Comparison of ENCODE assay signal across 8 cellular contexts in genomic region chr1:223133824-223134435, GRCh38. TPM values are rescaled to one million over a fixed set of nuclear protein-coding genes. Genes with fewer than 3 reads are reported as not detected.
DNase-seq lines count a peak whose midpoint lies in the region; ATAC-seq and TF ChIP-seq lines count a peak whose summit lies in the region.

No MANE protein-coding gene starts in this region.

- 10 to 13% methylated on average over 6 to 7 of the region's 23 CpGs for WGBS in gastroesophageal sphincter (ENCODE audit: low coverage in 1 of 2), 2 donors

- H3K9me2 ChIP-seq in MM.1S (replicated peaks; ENCODE audit: insufficient read depth, low read length), result no peaks in the 10 kb centered on the region

- TF ChIP-seq POLR2A in gastroesophageal sphincter (IDR thresholded peaks at IDR 0.05), result no peak

- peak; percentile 97 for ATAC-seq in DND-41 (ENCODE audit: insufficient read depth, low read depth)
- peak; percentile 87 for ATAC-seq in gastroesophageal sphincter

- H3K27me3 ChIP-seq in DND-41 (ENCODE audit: insufficient read depth, low read length, poor library complexity) (peaks cover 19% of the 10 kb centered on the region), HAP-1 (ENCODE audit: low read depth) (no peaks in the 10 kb centered on the region; the same call in 1 of the 2 replicates), MM.1S (replicated peaks; ENCODE audit: insufficient read depth, low read length) (peaks cover 32% of the 10 kb centered on the region), gastroesophageal sphincter (no peaks in the 10 kb centered on the region), subcutaneous abdominal adipose tissue (ENCODE audit: control insufficient read depth in 5 of 5, insufficient read depth in 4 of 5, low read length in 5 of 5) (no peaks in the 10 kb centered on the region)

- H3K4me3 ChIP-seq in DND-41 (ENCODE audit: low read depth in 1 of 2, low read length in 2 of 2), result peak overlapping the region in 1 of 2 experiments; percentile 51; a peak in 2 of 4 replicates
- peak overlapping the region; percentile 21 for H3K4me3 ChIP-seq in HAP-1
- H3K4me3 ChIP-seq in MM.1S (ENCODE audit: low read length), result peak overlapping the region; percentile 23; the same call in 1 of the 2 replicates
- peak overlapping the region; percentile 20 to 42 for H3K4me3 ChIP-seq in gastroesophageal sphincter
- H3K4me3 ChIP-seq in subcutaneous abdominal adipose tissue (ENCODE audit: low read depth in 1 of 5, low read length in 5 of 5), result peak overlapping the region; percentile 42 to 63 (median 48)

- H3F3A ChIP-seq in MM.1S (ENCODE audit: insufficient read depth, low read length), result no peaks in the 10 kb centered on the region

- H3K9ac ChIP-seq in DND-41 (ENCODE audit: low read depth, low read length) (no peak overlapping the region), MM.1S (ENCODE audit: low read length) (no peak overlapping the region), subcutaneous abdominal adipose tissue (ENCODE audit: low read length in 5 of 5) (peak overlapping the region in 1 of 5 donors; percentile 13)

- peak; percentile 79 for DNase-seq in DND-41
- DNase-seq in HAP-1 (ENCODE audit: low spot score in 2 of 2), result peak; percentile 76 to 88
- DNase-seq in MM.1S, result peak; percentile 81
- DNase-seq in SK-MEL-5 (ENCODE audit: low read depth, low spot score), result peak; percentile 78
- peak; percentile 52 to 67 (median 53) for DNase-seq in activated naive CD4-positive, alpha-beta T cell (lab: John Stamatoyannopoulos, UW)
- DNase-seq in non-pigmented ciliary epithelial cell (ENCODE audit: low read depth), result peak; percentile 24

- H3K9me3 ChIP-seq in DND-41 (ENCODE audit: insufficient read depth, low read length, severe bottlenecking) (no peaks in the 10 kb centered on the region), HAP-1 (no peaks in the 10 kb centered on the region), MM.1S (replicated peaks; ENCODE audit: insufficient read depth, low read length) (no peaks in the 10 kb centered on the region), gastroesophageal sphincter (no peaks in the 10 kb centered on the region), subcutaneous abdominal adipose tissue (ENCODE audit: control insufficient read depth in 5 of 5, low read length in 5 of 5) (no peaks in the 10 kb centered on the region)

- TF ChIP-seq EP300 in gastroesophageal sphincter (IDR thresholded peaks at IDR 0.05), result no peak

- H4K20me1 ChIP-seq in DND-41 (ENCODE audit: insufficient read depth, low read length) (0 out of 2 replicates have a peak, but pooled peaks cover 4% of the 10 kb centered on the region), MM.1S (ENCODE audit: insufficient read depth, low read length) (no peaks in the 10 kb centered on the region)

- peak overlapping the region; percentile 70 for H3K4me2 ChIP-seq in DND-41 (ENCODE audit: insufficient read depth, low read length)
- H3K4me2 ChIP-seq in MM.1S (ENCODE audit: low read depth, low read length), result peak overlapping the region; percentile 54

- H2AFZ ChIP-seq in DND-41 (ENCODE audit: low read depth, low read length), result peak overlapping the region; percentile 61
- H2AFZ ChIP-seq in MM.1S (ENCODE audit: low read length), result 0 out of 2 replicates have a peak overlapping the region, but pooled peaks have one; percentile 4

- in situ Hi-C loops in HAP-1 (cut with MboI; ENCODE audit: low sequenced_read_pairs), result loop anchor here (10.0 kb wide), 1 partner anchor 551 kb away; no protein-coding TSS in a partner anchor
- in situ Hi-C loops in SK-MEL-5 (cut with HindIII; ENCODE audit: low pct_unique_long_range_greater_than_20kb, low sequenced_read_pairs), result no loop called here

- TF ChIP-seq CTCF in DND-41 (IDR thresholded peaks at IDR 0.05; ENCODE audit: borderline replicate concordance, extremely low read depth, low read length, poor library complexity, severe bottlenecking) (no peak), MM.1S (IDR thresholded peaks at IDR 0.05; ENCODE audit: low read length) (peak; percentile 98), gastroesophageal sphincter (IDR thresholded peaks at IDR 0.05) (peak; percentile 91 to 98 (median 93))

- H3K27ac ChIP-seq in DND-41 (ENCODE audit: low read length) (no peak overlapping the region), MM.1S (ENCODE audit: low read length) (no peak overlapping the region), gastroesophageal sphincter (peak overlapping the region; percentile 44 to 81 (median 76)), subcutaneous abdominal adipose tissue (ENCODE audit: low read depth, low read length) (no peak overlapping the region)

- H3K4me1 ChIP-seq in DND-41 (ENCODE audit: insufficient read depth, low read length) (peaks cover 10% of the 10 kb centered on the region), HAP-1 (no peaks in the 10 kb centered on the region; the same call in 1 of the 2 replicates), MM.1S (ENCODE audit: low read length) (peaks cover 3% of the 10 kb centered on the region; the same call in 1 of the 2 replicates), gastroesophageal sphincter (peaks cover 2 to 62% (median 24%) of the 10 kb centered on the region in 3 donors), subcutaneous abdominal adipose tissue (ENCODE audit: control insufficient read depth in 5 of 5, insufficient read depth in 5 of 5, low read length in 5 of 5) (peaks cover 3 to 56% (median 48%) of the 10 kb centered on the region in 5 donors)

- no peaks in the 10 kb centered on the region for H3K79me2 ChIP-seq in DND-41 (ENCODE audit: insufficient read depth, low read length)
- H3K79me2 ChIP-seq in MM.1S (ENCODE audit: low read length), result no peaks in the 10 kb centered on the region

- H3K36me3 ChIP-seq in DND-41 (ENCODE audit: insufficient read depth, low read length), result no peaks in the 10 kb centered on the region
- no peaks in the 10 kb centered on the region for H3K36me3 ChIP-seq in HAP-1 (replicated peaks)
- no peaks in the 10 kb centered on the region for H3K36me3 ChIP-seq in MM.1S (replicated peaks; ENCODE audit: insufficient read depth, low read length)
- H3K36me3 ChIP-seq in gastroesophageal sphincter, result no peaks in the 10 kb centered on the region
- peaks cover 0 to 14% (median 0%) of the 10 kb centered on the region in 5 donors for H3K36me3 ChIP-seq in subcutaneous abdominal adipose tissue (ENCODE audit: control insufficient read depth in 5 of 5, insufficient read depth in 5 of 5, low read length in 5 of 5)

RNA-seq across cellular contexts. Expression of gene TLR5, which starts 9.1 kb away (rescaled TPM):
- 0.05 and 0.48 TPM in 2 replicates for total RNA-seq in SK-MEL-5 (2014; rRNA removed; shearing (Covaris generic))
- polyA plus RNA-seq in SK-MEL-5 (2015; cell fraction: cytosol; rRNA removed), result 2.0 and 4.9 TPM in 2 replicates
- 0.56 and 1.0 TPM in 2 replicates for polyA plus RNA-seq in SK-MEL-5 (2015; cell fraction: nucleus; rRNA removed)
- 10 to 100 TPM in 1 of 4 donors, 1 to 10 TPM in 3; 3.5 to 15.1 (median 6.0) TPM for total RNA-seq in gastroesophageal sphincter

Comparison
In these comparisons a context has a peak if more than half of its experiments do, and no peak if none do; other contexts are left out.
1. DNase-seq: peak in every context shown above with its lines; median percentile 82 in HAP-1; 81 in MM.1S; 79 in DND-41; 78 in SK-MEL-5; 53 in activated naive CD4-positive, alpha-beta T cell; 24 in non-pigmented ciliary epithelial cell.
2. H3K27ac ChIP-seq: peak in gastroesophageal sphincter (4 of 4); none in DND-41 (single experiment), MM.1S (single experiment) and subcutaneous abdominal adipose tissue (single experiment).